18 cellular contexts compared by ENCODE assay signal in the genomic region with DNA sequence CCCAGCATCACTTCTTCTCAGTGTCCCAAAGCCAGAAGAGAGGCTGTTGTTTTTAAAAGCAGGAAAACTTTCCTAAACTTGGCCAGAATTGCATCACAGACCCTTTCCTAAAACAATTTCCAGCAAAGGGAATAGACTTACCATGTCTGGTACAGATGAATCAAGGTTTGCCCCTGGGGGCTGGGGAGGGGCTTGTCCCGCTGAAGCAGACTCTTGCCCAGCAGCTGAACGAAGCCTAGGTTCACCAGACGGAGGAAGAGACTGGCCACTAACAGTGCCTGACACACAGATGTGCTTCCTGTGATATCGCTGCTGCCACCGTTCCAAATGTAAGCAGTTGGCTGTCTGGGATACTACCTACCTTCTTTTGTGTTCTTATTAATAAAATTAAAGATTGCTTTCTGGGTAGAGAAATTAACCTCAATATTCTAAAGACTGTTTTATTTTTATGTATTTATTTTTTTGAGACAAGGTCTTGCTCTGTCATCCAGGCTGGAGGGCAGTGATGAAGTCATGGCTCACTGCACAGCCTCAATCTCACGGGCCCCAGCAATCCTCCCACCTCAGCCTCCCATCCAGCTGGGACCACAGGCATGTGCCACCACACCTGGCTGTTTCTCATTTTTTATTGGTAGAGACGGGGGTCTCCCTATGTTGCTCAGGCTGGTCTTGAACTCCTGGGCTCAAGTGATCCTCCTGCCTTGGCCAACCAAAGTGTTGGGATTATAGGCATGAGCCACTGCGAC. TPM values are rescaled to one million over a fixed set of nuclear protein-coding genes. Genes with fewer than 3 reads are reported as not detected.
A peak's percentile ranks its signal among the peaks of the same experiment; 100 is the strongest.
DNase-seq lines count a peak whose midpoint lies in the region; ATAC-seq and TF ChIP-seq lines count a peak whose summit lies in the region.
"Had no signal": no experiment of that assay in that cellular context is flagged by ENCODE, and none has a peak within 500 bp of the region (broad histone marks: within the 10 kb centered on the region; RNA-seq: fewer than 3 reads in every experiment).

No MANE protein-coding gene starts in this region.

- H3K4me3 ChIP-seq in heart right ventricle (no peak overlapping the region), right atrium auricular region (no peak overlapping the region), thyroid gland (replicated peaks in 1 of 3) (no peak overlapping the region)
- H3K4me3 ChIP-seq: GM23248, hepatocyte, neural progenitor cell, SJSA1 had no signal

- ATAC-seq in heart right ventricle (no peak), left ventricle myocardium superior (no peak)
- ATAC-seq: activated CD4-positive, alpha-beta T cell treated with anti-CD3 and anti-CD28 coated beads for 36 hours; effector memory CD8-positive, alpha-beta T cell had no signal

- 85 to 87% methylated on average over 8 of the region's 8 CpGs for WGBS in heart right ventricle, 2 donors
- WGBS in thyroid gland, 2 donors: 63 to 73% methylated on average over 8 of the region's 8 CpGs

- H3K27ac ChIP-seq in heart right ventricle: peak overlapping the region in 7 of 10 donors; percentile 16 to 76 (median 58)
- H3K27ac ChIP-seq in right atrium auricular region: peak overlapping the region; percentile 48 to 52
- peak overlapping the region; percentile 76 to 91 (median 82) for H3K27ac ChIP-seq in thyroid gland
- H3K27ac ChIP-seq: GM23248, hepatocyte, neural progenitor cell, SJSA1 had no signal

- H3K4me1 ChIP-seq in heart right ventricle (peaks cover 5 to 41% (median 33%) of the 10 kb centered on the region in 9 donors), right atrium auricular region (peaks cover 0 to 43% of the 10 kb centered on the region in 2 donors), thyroid gland (peaks cover 41% of the 10 kb centered on the region in 2 donors)

- intact Hi-C loops in heart right ventricle (cut with DNase I) (loop anchor here in 3 of 10 donors (10.0 kb wide), 2 partner anchors 71 to 161 kb away; a partner anchor contains a TSS), left ventricle myocardium superior (cut with micrococcal nuclease) (no loop called here), thyroid gland (cut with DNase I) (loop anchor here (10.0 kb wide), 1 partner anchor 161 kb away; a partner anchor contains a TSS)

- no peak for TF ChIP-seq POLR2A in thyroid gland (IDR thresholded peaks at IDR 0.05)

- H3K27me3 ChIP-seq in heart right ventricle (no peaks in the 10 kb centered on the region), right atrium auricular region (no peaks in the 10 kb centered on the region), thyroid gland (no peaks in the 10 kb centered on the region)
- H3K27me3 ChIP-seq: hepatocyte, neural progenitor cell, SJSA1 had no signal

- H3K36me3 ChIP-seq in heart right ventricle: no peaks in the 10 kb centered on the region
- H3K36me3 ChIP-seq in right atrium auricular region: no peaks in the 10 kb centered on the region
- H3K36me3 ChIP-seq in thyroid gland: no peaks in the 10 kb centered on the region
- H3K36me3 ChIP-seq: neural progenitor cell had no signal

- H3K9me3 ChIP-seq in heart right ventricle (no peaks in the 10 kb centered on the region), right atrium auricular region (no peaks in the 10 kb centered on the region), thyroid gland (no peaks in the 10 kb centered on the region)
- H3K9me3 ChIP-seq: SJSA1 had no signal

- DNase-seq in heart right ventricle: no peak
- no peak for DNase-seq in left ventricle myocardium superior
- no peak for DNase-seq in right atrium auricular region (ENCODE audit: low spot score)
- DNase-seq in thyroid gland: no peak
- DNase-seq in SIG-M5 treated with dmso at 0.1 percent for 504 hours (lab: John Stamatoyannopoulos, UW; ENCODE audit: unreplicated experiment): no peak
- no peak for DNase-seq in A172 (ENCODE audit: low spot score)
- DNase-seq: activated CD4-positive, alpha-beta T cell treated with anti-CD3 and anti-CD28 coated beads for 36 hours; activated effector memory CD4-positive, alpha-beta T cell treated with Interleukin-2 at 50 U/mL for 16 hours; CD4-positive, CD25-positive, alpha-beta regulatory T cell; effector memory CD8-positive, alpha-beta T cell; GM23248; NCI-H1930; retina; T-helper 9 cell had no signal

- TF ChIP-seq CTCF in heart right ventricle (IDR thresholded peaks at IDR 0.05) (no peak), right atrium auricular region (IDR thresholded peaks at IDR 0.05) (no peak), thyroid gland (IDR thresholded peaks at IDR 0.05) (no peak)

RNA-seq across cellular contexts. Expression of a gene that starts 13.5 kb away (rescaled TPM):
- total RNA-seq in heart right ventricle (1 to 10 TPM; 1.5 to 5.4 (median 2.4) TPM), left ventricle myocardium superior (4.3 TPM), right atrium auricular region (1 to 10 TPM; 2.1 to 3.5 TPM), thyroid gland (1 to 10 TPM; 1.5 to 8.3 (median 4.2) TPM)
- polyA plus RNA-seq in heart right ventricle: 10 to 100 TPM in 1 of 2 donors, 1 to 10 TPM in 1; 3.7 to 17.3 TPM
- not detected in 2 replicates for total RNA-seq in A172 (2014; rRNA removed; shearing (Covaris generic))
- total RNA-seq: A673; activated CD4-positive, alpha-beta T cell treated with anti-CD3 and anti-CD28 coated beads for 36 hours; CD4-positive, CD25-positive, alpha-beta regulatory T cell had no signal

RNA-seq across cellular contexts. Expression of a gene that starts 15.8 kb away (rescaled TPM):
- 10 to 100 TPM in 9 of 10 donors, 1 to 10 TPM in 1; 9.3 to 50.5 (median 17.9) TPM for total RNA-seq in heart right ventricle
- 10 to 100 TPM; 36.0 to 57.7 TPM for polyA plus RNA-seq in heart right ventricle
- 28.0 TPM for total RNA-seq in left ventricle myocardium superior
- total RNA-seq in right atrium auricular region: 10 to 100 TPM; 23.0 to 48.7 TPM
- total RNA-seq in thyroid gland: 10 to 100 TPM; 14.7 to 32.3 (median 25.6) TPM
- 0.05 and 1.1 TPM in 2 replicates for total RNA-seq in A172 (2014; rRNA removed; shearing (Covaris generic))
- total RNA-seq: activated CD4-positive, alpha-beta T cell treated with anti-CD3 and anti-CD28 coated beads for 36 hours; CD4-positive, CD25-positive, alpha-beta regulatory T cell had no signal
- polyA plus RNA-seq: CD4-positive, CD25-positive, alpha-beta regulatory T cell had no signal

RNA-seq across cellular contexts. Expression of a gene that starts 32.3 kb away (rescaled TPM):
- total RNA-seq in heart right ventricle (1 to 10 TPM; 3.7 to 8.4 (median 6.1) TPM), left ventricle myocardium superior (5.1 TPM), right atrium auricular region (1 to 10 TPM; 4.5 to 6.4 TPM), thyroid gland (10 to 100 TPM; 32.7 to 65.4 (median 42.6) TPM)
- 1 to 10 TPM; 1.5 to 4.5 TPM for polyA plus RNA-seq in heart right ventricle
- total RNA-seq in A172 (2014; rRNA removed; shearing (Covaris generic)): 5.1 and 6.8 TPM in 2 replicates
- total RNA-seq: A673 had no signal

RNA-seq across cellular contexts. Expression of a gene that starts 52.1 kb away (rescaled TPM):
- total RNA-seq in heart right ventricle (10 to 100 TPM in 4 of 10 donors, 1 to 10 TPM in 6; 6.5 to 33.1 (median 7.7) TPM), left ventricle myocardium superior (17.7 TPM), right atrium auricular region (10 to 100 TPM; 13.6 to 14.8 TPM), thyroid gland (10 to 100 TPM; 16.4 to 31.1 (median 22.1) TPM)
- 10 to 100 TPM; 13.5 to 27.0 TPM for polyA plus RNA-seq in heart right ventricle
- total RNA-seq in A172 (2014; rRNA removed; shearing (Covaris generic)): 36.2 and 54.9 TPM in 2 replicates
